12 cellular contexts compared by ENCODE assay signal in genomic region chr2:40957508-40957907, GRCh38.
DNase-seq lines count a peak whose midpoint lies in the region; ATAC-seq lines count a peak whose summit lies in the region.
"Had no signal": no experiment of that assay in that cellular context is flagged by ENCODE, and none has a peak within 500 bp of the region (broad histone marks: within the 10 kb centered on the region; RNA-seq: fewer than 3 reads in every experiment).

No MANE protein-coding gene starts in this region.

- no peak for ATAC-seq in HG02884 (IDR thresholded peaks at IDR 0.05; ENCODE audit: unreplicated experiment)

- DNase-seq in CMK (ENCODE audit: low read depth) (peak; percentile 79), HS-5 (ENCODE audit: low read depth) (peak; percentile 20), SKM-1 treated with dmso at 0.1 percent for 144 hours (lab: John Stamatoyannopoulos, UW; ENCODE audit: unreplicated experiment) (peak; percentile 94), kidney tubule cell (ENCODE audit: low spot score) (peak; percentile 47), NCI-H2196 treated with DMSO at 0.1 percent for 48 hours (lab: John Stamatoyannopoulos, UW; ENCODE audit: unreplicated experiment) (no peak), islet precursor cell (no peak), T1000 (lab: John Stamatoyannopoulos, UW) (no peak)
- DNase-seq: activated gamma-delta T cell treated with Interleukin-2 at 50 U/mL for 16 hours, foreskin fibroblast, NCI-H69, retina had no signal

Comparison
In these comparisons a context has a peak if more than half of its experiments do, and no peak if none do; other contexts are left out.
1. DNase-seq: peak in CMK (single experiment), HS-5 (single experiment), SKM-1 treated with dmso at 0.1 percent for 144 hours (single experiment) and kidney tubule cell (single experiment); none in NCI-H2196 treated with DMSO at 0.1 percent for 48 hours (single experiment), islet precursor cell (single experiment) and T1000 (single experiment).